Comparison of ENCODE assay signal across 30 cellular contexts in the genomic region with DNA sequence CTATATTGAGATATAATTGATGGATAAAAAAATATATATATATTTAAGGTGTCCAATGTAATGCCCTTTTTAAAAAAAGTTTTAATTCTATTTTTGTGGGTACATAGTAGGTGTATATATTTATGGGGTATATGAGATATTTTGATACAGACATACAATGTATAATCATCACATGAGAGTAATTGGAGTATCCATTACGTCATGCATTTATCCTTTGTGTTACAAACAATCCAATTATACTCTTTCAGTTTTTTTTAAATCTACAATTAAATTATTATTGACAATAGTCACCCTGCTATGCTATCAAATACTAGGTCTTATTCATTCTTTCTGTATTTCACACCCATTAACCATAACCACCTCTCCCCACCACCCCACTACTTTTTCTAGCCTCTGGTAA.
"Had no signal": no experiment of that assay in that cellular context is flagged by ENCODE, and none has a peak within 500 bp of the region (broad histone marks: within the 10 kb centered on the region; RNA-seq: fewer than 3 reads in every experiment).

No MANE protein-coding gene starts in this region.

- H3K27me3 Mint-ChIP-seq: progenitor cell of endocrine pancreas had no signal

- ATAC-seq: left colon; left lung; lower lobe of right lung; natural killer cell; sciatic nerve; stimulated activated naive B cell treated with anti-CD40 and anti-IgM and Interleukin-4, amounts not matched to agents 10 μg/mL and 1 μg/mL and 100 μg/mL, for 72 hours; stimulated activated naive CD8-positive, alpha-beta T cell treated with anti-CD3 and anti-CD28 coated beads, Interleukin-15, Interleukin-2, amounts not matched to agents 100 U/mL and 50 U/mL, for 24 hours; upper lobe of right lung had no signal

- H3K27ac ChIP-seq: left lung, lower lobe of right lung, neural progenitor cell, neutrophil, right atrium auricular region, skin epidermis, stomach, testis, thyroid gland, transverse colon, upper lobe of right lung had no signal

- H3K9ac ChIP-seq: neural progenitor cell had no signal

- H3K4me1 ChIP-seq: left lung, lower lobe of right lung, neural progenitor cell, right atrium auricular region, stomach, testis, thyroid gland, transverse colon, upper lobe of right lung had no signal

- H3K36me3 Mint-ChIP-seq: mesothelial cell of epicardium, naive B cell, natural killer cell, neural progenitor cell had no signal

- H3K4me3 Mint-ChIP-seq: mesothelial cell of epicardium; naive B cell; natural killer cell; nephron progenitor cell; neural progenitor cell; stimulated activated naive B cell treated with anti-CD40 and anti-IgM and Interleukin-4, amounts not matched to agents 10 μg/mL and 1 μg/mL and 100 μg/mL, for 72 hours had no signal

- H3K9me3 ChIP-seq: left lung, lower lobe of right lung, neutrophil, right atrium auricular region, stomach, testis, thyroid gland, transverse colon, upper lobe of right lung had no signal

- H3K36me3 ChIP-seq: left lung, lower lobe of right lung, neural progenitor cell, neutrophil, right atrium auricular region, stomach, thyroid gland, transverse colon, upper lobe of right lung had no signal

- H3K4me3 ChIP-seq: left lung, lower lobe of right lung, neural progenitor cell, right atrium auricular region, skin epidermis, stomach, testis, thyroid gland, transverse colon, upper lobe of right lung had no signal

- H3K27ac Mint-ChIP-seq: mesothelial cell of epicardium; naive B cell; natural killer cell; nephron progenitor cell; neural progenitor cell; progenitor cell of endocrine pancreas; stimulated activated naive B cell treated with anti-CD40 and anti-IgM and Interleukin-4, amounts not matched to agents 10 μg/mL and 1 μg/mL and 100 μg/mL, for 72 hours had no signal

- FAIRE-seq: keratinocyte, urothelium cell line had no signal

- H3K4me1 Mint-ChIP-seq: mesothelial cell of epicardium; naive B cell; natural killer cell; neural progenitor cell; stimulated activated naive B cell treated with anti-CD40 and anti-IgM and Interleukin-4, amounts not matched to agents 10 μg/mL and 1 μg/mL and 100 μg/mL, for 72 hours had no signal

- H3K9me3 Mint-ChIP-seq: natural killer cell; stimulated activated naive B cell treated with anti-CD40 and anti-IgM and Interleukin-4, amounts not matched to agents 10 μg/mL and 1 μg/mL and 100 μg/mL, for 72 hours had no signal

- DNase-seq: hippocampal formation; left colon; left lung; lower lobe of right lung; mammary epithelial cell; mesendoderm; naive B cell; natural killer cell; nephron progenitor cell; occipital lobe; stimulated activated CD4-positive, alpha-beta T cell treated with anti-CD3 and anti-CD28 coated beads, Interleukin-12 subunit alpha, Interleukin-12 subunit beta, amount 100 ng/mL, for 4 hours; stimulated activated CD4-positive, alpha-beta T cell treated with anti-CD3 and anti-CD28 coated beads, Interleukin-15, amount 100 ng/mL, for 24 hours; stimulated activated CD4-positive, alpha-beta T cell treated with anti-CD3 and anti-CD28 coated beads, Interleukin-2, amount 100 ng/mL, for 24 hours; stimulated activated CD4-positive, alpha-beta T cell treated with anti-CD3 and anti-CD28 coated beads, Interleukin-4, amount 100 ng/mL, for 1 hour; stimulated activated naive B cell treated with anti-CD40 and anti-IgM and Interleukin-4, amounts not matched to agents 10 μg/mL and 1 μg/mL and 100 μg/mL, for 72 hours; stimulated activated naive CD8-positive, alpha-beta T cell treated with anti-CD3 and anti-CD28 coated beads, Interleukin-15, Interleukin-2, amounts not matched to agents 100 U/mL and 50 U/mL, for 24 hours; stomach; testis; thyroid gland; transverse colon; upper lobe of right lung had no signal
